In genomic region chr21:35217504-35218060, GRCh38 we compare ENCODE assay signal across 9 cellular contexts.
DNase-seq lines count a peak whose midpoint lies in the region; ATAC-seq and TF ChIP-seq lines count a peak whose summit lies in the region.
"Had no signal": no experiment of that assay in that cellular context is flagged by ENCODE, and none has a peak within 500 bp of the region (broad histone marks: within the 10 kb centered on the region; RNA-seq: fewer than 3 reads in every experiment).

No MANE protein-coding gene starts in this region.

- DNase-seq in left cardiac atrium: no peak
- no peak for DNase-seq in Right ventricle myocardium superior
- DNase-seq in RPMI7951 (ENCODE audit: low read depth): peak; percentile 77
- peak; percentile 85 for DNase-seq in fibroblast of mammary gland (ENCODE audit: low read depth)
- no peak for DNase-seq in type B pancreatic cell (ENCODE audit: extremely low spot score, unreplicated experiment)
- no peak for DNase-seq in NCI-H2081 treated with DMSO at 0.1 percent for 48 hours (lab: John Stamatoyannopoulos, UW)
- no peak for DNase-seq in middle frontal gyrus (ENCODE audit: extremely low spot score, low spot score)
- DNase-seq: NCI-H1930 had no signal

- ATAC-seq in left cardiac atrium: peak; percentile 50 to 89
- no peak for ATAC-seq in Right ventricle myocardium superior (ENCODE audit: poor library complexity)
- no peak for ATAC-seq in GM19023 (IDR thresholded peaks at IDR 0.05; ENCODE audit: unreplicated experiment)

- no peaks in the 10 kb centered on the region for H3K9me3 Mint-ChIP-seq in type B pancreatic cell

- H3K4me1 Mint-ChIP-seq in type B pancreatic cell (ENCODE audit: unreplicated experiment): peaks cover 5% of the 10 kb centered on the region

- H3K36me3 Mint-ChIP-seq in type B pancreatic cell: no peaks in the 10 kb centered on the region

- no peak overlapping the region for H3K4me3 Mint-ChIP-seq in type B pancreatic cell

- H3K27me3 Mint-ChIP-seq in type B pancreatic cell: no peaks in the 10 kb centered on the region

- peak overlapping the region; percentile 90 for H3K27ac Mint-ChIP-seq in type B pancreatic cell

- TF ChIP-seq CTCF in fibroblast of mammary gland (conservative IDR thresholded peaks at IDR 0.05; ENCODE audit: control insufficient read depth, insufficient read depth, low read depth, low read length) (no peak), type B pancreatic cell (conservative IDR thresholded peaks at IDR 0.05) (no peak)

- intact Hi-C loops in left cardiac atrium (cut with DNase I) (no loop called here), Right ventricle myocardium superior (cut with DNase I) (no loop called here)

- H3K4me3 ChIP-seq in fibroblast of mammary gland (ENCODE audit: control insufficient read depth, low read depth, low read length): no peak overlapping the region

Comparison
In these comparisons a context has a peak if more than half of its experiments do, and no peak if none do; other contexts are left out.
1. ATAC-seq: peak in left cardiac atrium (2 of 2); none in Right ventricle myocardium superior (single experiment) and GM19023 (single experiment).
2. DNase-seq: peak in RPMI7951 (single experiment) and fibroblast of mammary gland (single experiment); none in left cardiac atrium (single experiment), Right ventricle myocardium superior (single experiment), type B pancreatic cell (single experiment), NCI-H2081 treated with DMSO at 0.1 percent for 48 hours (single experiment) and middle frontal gyrus (single experiment).